Comparison of ENCODE assay signal across 1 cellular context in genomic region chr11:9574806-9575530, GRCh38.
TF ChIP-seq lines count a peak whose summit lies in the region.

No MANE protein-coding gene starts in this region.

TF ChIP-seq in HepG2, 621 proteins besides CTCF, POLR2A, EP300 and RAD21 (continued from another document):
- peak; percentile 50; the same call in 1 of the 2 replicates for TF ChIP-seq PHF21A (CRISPR knock-in tag; IDR thresholded peaks at IDR 0.05)
- TF ChIP-seq RBFOX2 (IDR thresholded peaks at IDR 0.05; ENCODE audit: low read depth, low read length) = peak; percentile 66
- peak; percentile 71 for TF ChIP-seq ZFX (CRISPR knock-in tag; IDR thresholded peaks at IDR 0.05; ENCODE audit: low read depth)
- TF ChIP-seq, protein P1, sequence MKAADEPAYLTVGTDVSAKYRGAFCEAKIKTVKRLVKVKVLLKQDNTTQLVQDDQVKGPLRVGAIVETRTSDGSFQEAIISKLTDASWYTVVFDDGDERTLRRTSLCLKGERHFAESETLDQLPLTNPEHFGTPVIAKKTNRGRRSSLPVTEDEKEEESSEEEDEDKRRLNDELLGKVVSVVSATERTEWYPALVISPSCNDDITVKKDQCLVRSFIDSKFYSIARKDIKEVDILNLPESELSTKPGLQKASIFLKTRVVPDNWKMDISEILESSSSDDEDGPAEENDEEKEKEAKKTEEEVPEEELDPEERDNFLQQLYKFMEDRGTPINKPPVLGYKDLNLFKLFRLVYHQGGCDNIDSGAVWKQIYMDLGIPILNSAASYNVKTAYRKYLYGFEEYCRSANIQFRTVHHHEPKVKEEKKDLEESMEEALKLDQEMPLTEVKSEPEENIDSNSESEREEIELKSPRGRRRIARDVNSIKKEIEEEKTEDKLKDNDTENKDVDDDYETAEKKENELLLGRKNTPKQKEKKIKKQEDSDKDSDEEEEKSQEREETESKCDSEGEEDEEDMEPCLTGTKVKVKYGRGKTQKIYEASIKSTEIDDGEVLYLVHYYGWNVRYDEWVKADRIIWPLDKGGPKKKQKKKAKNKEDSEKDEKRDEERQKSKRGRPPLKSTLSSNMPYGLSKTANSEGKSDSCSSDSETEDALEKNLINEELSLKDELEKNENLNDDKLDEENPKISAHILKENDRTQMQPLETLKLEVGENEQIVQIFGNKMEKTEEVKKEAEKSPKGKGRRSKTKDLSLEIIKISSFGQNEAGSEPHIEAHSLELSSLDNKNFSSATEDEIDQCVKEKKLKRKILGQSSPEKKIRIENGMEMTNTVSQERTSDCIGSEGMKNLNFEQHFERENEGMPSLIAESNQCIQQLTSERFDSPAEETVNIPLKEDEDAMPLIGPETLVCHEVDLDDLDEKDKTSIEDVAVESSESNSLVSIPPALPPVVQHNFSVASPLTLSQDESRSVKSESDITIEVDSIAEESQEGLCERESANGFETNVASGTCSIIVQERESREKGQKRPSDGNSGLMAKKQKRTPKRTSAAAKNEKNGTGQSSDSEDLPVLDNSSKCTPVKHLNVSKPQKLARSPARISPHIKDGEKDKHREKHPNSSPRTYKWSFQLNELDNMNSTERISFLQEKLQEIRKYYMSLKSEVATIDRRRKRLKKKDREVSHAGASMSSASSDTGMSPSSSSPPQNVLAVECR (CRISPR knock-in tag; IDR thresholded peaks at IDR 0.05; ENCODE audit: borderline replicate concordance) = peak; percentile 36; the same call in 1 of the 2 replicates
- peak; percentile 78 for TF ChIP-seq UBTF (CRISPR knock-in tag; IDR thresholded peaks at IDR 0.05)
- TF ChIP-seq, protein P2, sequence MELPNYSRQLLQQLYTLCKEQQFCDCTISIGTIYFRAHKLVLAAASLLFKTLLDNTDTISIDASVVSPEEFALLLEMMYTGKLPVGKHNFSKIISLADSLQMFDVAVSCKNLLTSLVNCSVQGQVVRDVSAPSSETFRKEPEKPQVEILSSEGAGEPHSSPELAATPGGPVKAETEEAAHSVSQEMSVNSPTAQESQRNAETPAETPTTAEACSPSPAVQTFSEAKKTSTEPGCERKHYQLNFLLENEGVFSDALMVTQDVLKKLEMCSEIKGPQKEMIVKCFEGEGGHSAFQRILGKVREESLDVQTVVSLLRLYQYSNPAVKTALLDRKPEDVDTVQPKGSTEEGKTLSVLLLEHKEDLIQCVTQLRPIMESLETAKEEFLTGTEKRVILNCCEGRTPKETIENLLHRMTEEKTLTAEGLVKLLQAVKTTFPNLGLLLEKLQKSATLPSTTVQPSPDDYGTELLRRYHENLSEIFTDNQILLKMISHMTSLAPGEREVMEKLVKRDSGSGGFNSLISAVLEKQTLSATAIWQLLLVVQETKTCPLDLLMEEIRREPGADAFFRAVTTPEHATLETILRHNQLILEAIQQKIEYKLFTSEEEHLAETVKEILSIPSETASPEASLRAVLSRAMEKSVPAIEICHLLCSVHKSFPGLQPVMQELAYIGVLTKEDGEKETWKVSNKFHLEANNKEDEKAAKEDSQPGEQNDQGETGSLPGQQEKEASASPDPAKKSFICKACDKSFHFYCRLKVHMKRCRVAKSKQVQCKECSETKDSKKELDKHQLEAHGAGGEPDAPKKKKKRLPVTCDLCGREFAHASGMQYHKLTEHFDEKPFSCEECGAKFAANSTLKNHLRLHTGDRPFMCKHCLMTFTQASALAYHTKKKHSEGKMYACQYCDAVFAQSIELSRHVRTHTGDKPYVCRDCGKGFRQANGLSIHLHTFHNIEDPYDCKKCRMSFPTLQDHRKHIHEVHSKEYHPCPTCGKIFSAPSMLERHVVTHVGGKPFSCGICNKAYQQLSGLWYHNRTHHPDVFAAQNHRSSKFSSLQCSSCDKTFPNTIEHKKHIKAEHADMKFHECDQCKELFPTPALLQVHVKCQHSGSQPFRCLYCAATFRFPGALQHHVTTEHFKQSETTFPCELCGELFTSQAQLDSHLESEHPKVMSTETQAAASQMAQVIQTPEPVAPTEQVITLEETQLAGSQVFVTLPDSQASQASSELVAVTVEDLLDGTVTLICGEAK (IDR thresholded peaks at IDR 0.05) = no peak
- TF ChIP-seq, protein P2 (CRISPR knock-in tag; IDR thresholded peaks at IDR 0.05) = no peak; the same call in 1 of the 2 replicates
- TF ChIP-seq, protein P3, sequence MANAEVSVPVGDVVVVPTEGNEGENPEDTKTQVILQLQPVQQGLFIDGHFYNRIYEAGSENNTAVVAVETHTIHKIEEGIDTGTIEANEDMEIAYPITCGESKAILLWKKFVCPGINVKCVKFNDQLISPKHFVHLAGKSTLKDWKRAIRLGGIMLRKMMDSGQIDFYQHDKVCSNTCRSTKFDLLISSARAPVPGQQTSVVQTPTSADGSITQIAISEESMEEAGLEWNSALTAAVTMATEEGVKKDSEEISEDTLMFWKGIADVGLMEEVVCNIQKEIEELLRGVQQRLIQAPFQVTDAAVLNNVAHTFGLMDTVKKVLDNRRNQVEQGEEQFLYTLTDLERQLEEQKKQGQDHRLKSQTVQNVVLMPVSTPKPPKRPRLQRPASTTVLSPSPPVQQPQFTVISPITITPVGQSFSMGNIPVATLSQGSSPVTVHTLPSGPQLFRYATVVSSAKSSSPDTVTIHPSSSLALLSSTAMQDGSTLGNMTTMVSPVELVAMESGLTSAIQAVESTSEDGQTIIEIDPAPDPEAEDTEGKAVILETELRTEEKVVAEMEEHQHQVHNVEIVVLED (CRISPR knock-in tag; IDR thresholded peaks at IDR 0.05; ENCODE audit: borderline replicate concordance) = peak; percentile 16; the same call in 1 of the 2 replicates
- TF ChIP-seq ZNF615 (CRISPR knock-in tag; IDR thresholded peaks at IDR 0.05; ENCODE audit: borderline replicate concordance) = peak; percentile 37; the same call in 1 of the 2 replicates
- peak; percentile 87 for TF ChIP-seq ZNF891 (CRISPR knock-in tag; IDR thresholded peaks at IDR 0.05)
- TF ChIP-seq KDM3A (CRISPR knock-in tag; IDR thresholded peaks at IDR 0.05; ENCODE audit: low read depth) = no peak
- TF ChIP-seq CBX1 (IDR thresholded peaks at IDR 0.05; ENCODE audit: low read depth) = no peak
- TF ChIP-seq, protein P4, sequence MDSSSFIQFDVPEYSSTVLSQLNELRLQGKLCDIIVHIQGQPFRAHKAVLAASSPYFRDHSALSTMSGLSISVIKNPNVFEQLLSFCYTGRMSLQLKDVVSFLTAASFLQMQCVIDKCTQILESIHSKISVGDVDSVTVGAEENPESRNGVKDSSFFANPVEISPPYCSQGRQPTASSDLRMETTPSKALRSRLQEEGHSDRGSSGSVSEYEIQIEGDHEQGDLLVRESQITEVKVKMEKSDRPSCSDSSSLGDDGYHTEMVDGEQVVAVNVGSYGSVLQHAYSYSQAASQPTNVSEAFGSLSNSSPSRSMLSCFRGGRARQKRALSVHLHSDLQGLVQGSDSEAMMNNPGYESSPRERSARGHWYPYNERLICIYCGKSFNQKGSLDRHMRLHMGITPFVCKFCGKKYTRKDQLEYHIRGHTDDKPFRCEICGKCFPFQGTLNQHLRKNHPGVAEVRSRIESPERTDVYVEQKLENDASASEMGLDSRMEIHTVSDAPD (CRISPR knock-in tag; IDR thresholded peaks at IDR 0.05) = no peak
